9 cellular contexts compared by ENCODE assay signal in the genomic region with DNA sequence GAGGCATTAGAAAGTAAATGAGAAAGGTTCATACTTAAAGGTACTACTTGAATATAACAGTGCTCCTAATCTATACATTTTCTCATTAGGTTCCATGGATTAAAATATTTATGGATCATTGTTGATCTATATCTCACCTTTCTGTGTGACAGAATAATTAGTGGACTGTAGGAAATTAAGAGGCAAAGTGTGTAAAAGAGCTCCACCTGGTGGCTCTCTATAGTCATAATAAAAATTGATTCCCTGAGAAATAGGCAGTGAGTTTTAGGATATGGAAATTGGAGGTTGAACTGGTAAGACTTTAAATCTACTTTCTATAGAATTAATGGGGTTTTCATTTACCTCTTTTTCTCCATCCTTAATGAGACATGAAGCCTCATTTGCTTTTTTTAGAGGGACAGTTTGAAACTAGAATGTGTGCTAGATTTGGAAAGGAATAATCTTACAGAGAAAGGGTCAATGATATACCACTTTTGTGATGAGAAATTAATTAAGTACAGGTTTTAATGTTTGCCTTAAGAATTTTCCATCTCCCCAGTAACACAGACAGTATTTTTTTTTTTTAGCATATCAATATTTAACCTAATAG. TPM values are rescaled to one million over a fixed set of nuclear protein-coding genes. Genes with fewer than 3 reads are reported as not detected.
A peak's percentile ranks its signal among the peaks of the same experiment; 100 is the strongest.
DNase-seq lines count a peak whose midpoint lies in the region; ATAC-seq and TF ChIP-seq lines count a peak whose summit lies in the region.
"Had no signal": no experiment of that assay in that cellular context is flagged by ENCODE, and none has a peak within 500 bp of the region (broad histone marks: within the 10 kb centered on the region; RNA-seq: fewer than 3 reads in every experiment).

No MANE protein-coding gene starts in this region.

- no peak overlapping the region for H3K4me2 ChIP-seq in mesenchymal stem cell (ENCODE audit: low read length, poor library complexity, severe bottlenecking)

- H3K9me3 ChIP-seq in body of pancreas (no peaks in the 10 kb centered on the region), mesenchymal stem cell (ENCODE audit: control insufficient read depth, low read length) (no peaks in the 10 kb centered on the region)

- no peaks in the 10 kb centered on the region for H3K27me3 ChIP-seq in body of pancreas
- no peaks in the 10 kb centered on the region for H3K27me3 ChIP-seq in mesenchymal stem cell (ENCODE audit: control insufficient read depth in 1 of 2, insufficient read depth in 1 of 2, low read length in 2 of 2)

- H3K9ac ChIP-seq in mesenchymal stem cell (ENCODE audit: low read length), result peak overlapping the region; percentile 53

- no peak overlapping the region for H3K23ac ChIP-seq in mesenchymal stem cell (ENCODE audit: low read length in 2 of 2)

- peak; percentile 6 to 59 (median 56) for TF ChIP-seq CTCF in body of pancreas (IDR thresholded peaks at IDR 0.05)

- no peak overlapping the region for H4K8ac ChIP-seq in mesenchymal stem cell (ENCODE audit: low read length)

- H2BK12ac ChIP-seq in mesenchymal stem cell (ENCODE audit: low read length in 2 of 2), result no peak overlapping the region

- no peak overlapping the region for H3K4ac ChIP-seq in mesenchymal stem cell (ENCODE audit: low read depth in 1 of 2, low read length in 2 of 2)

- ATAC-seq in GM18867 (IDR thresholded peaks at IDR 0.05; ENCODE audit: unreplicated experiment) (peak; percentile 73), body of pancreas (no peak), HG03039 (IDR thresholded peaks at IDR 0.05; ENCODE audit: unreplicated experiment) (no peak)

- no peak for TF ChIP-seq POLR2A in body of pancreas (IDR thresholded peaks at IDR 0.05)

- no peak overlapping the region for H3K14ac ChIP-seq in mesenchymal stem cell (ENCODE audit: low read length in 2 of 2)

- no peak overlapping the region for H2BK15ac ChIP-seq in mesenchymal stem cell (ENCODE audit: low read depth, poor library complexity, severe bottlenecking)

- H3K79me1 ChIP-seq in mesenchymal stem cell (replicated peaks; ENCODE audit: low read length, poor library complexity, severe bottlenecking), result peaks cover 14% of the 10 kb centered on the region

- H3K4me1 ChIP-seq in body of pancreas (no peaks in the 10 kb centered on the region), mesenchymal stem cell (ENCODE audit: control insufficient read depth, insufficient read depth, low read depth, low read length) (no peaks in the 10 kb centered on the region)

- no peak overlapping the region for H2AK5ac ChIP-seq in mesenchymal stem cell (ENCODE audit: low read length, severe bottlenecking)

- H3K4me3 ChIP-seq in body of pancreas (no peak overlapping the region), mesenchymal stem cell (ENCODE audit: insufficient read depth in 1 of 2, low read depth in 1 of 2, low read length in 2 of 2) (no peak overlapping the region)

- intact Hi-C loops in body of pancreas (cut with DNase I), result no loop called here

- H3K36me3 ChIP-seq in body of pancreas (replicated peaks in 1 of 2; ENCODE audit: insufficient read depth in 1 of 2, low read depth in 2 of 2) (peaks cover 4 to 30% of the 10 kb centered on the region in 2 donors), mesenchymal stem cell (ENCODE audit: control insufficient read depth in 1 of 2, insufficient read depth in 2 of 2, low read depth in 1 of 2, low read length in 2 of 2) (peaks cover 17 to 89% of the 10 kb centered on the region in 2 experiments)

- H2AFZ ChIP-seq in mesenchymal stem cell (ENCODE audit: low read depth, low read length), result no peak overlapping the region

- H3K27ac ChIP-seq in body of pancreas (no peak overlapping the region), mesenchymal stem cell (ENCODE audit: low read length, poor library complexity, severe bottlenecking) (no peak overlapping the region)

- DNase-seq in COR-L47 (lab: John Stamatoyannopoulos, UW), result peak; percentile 1
- peak; percentile 10 for DNase-seq in MV-4-11 (lab: John Stamatoyannopoulos, UW)
- DNase-seq in body of pancreas, result no peak
- peak; percentile 54 for DNase-seq in mesenchymal stem cell
- DNase-seq in stimulated activated CD4-positive, alpha-beta T cell treated with anti-CD3 and anti-CD28 coated beads, Interleukin-15, amount 100 ng/mL, for 24 hours, result no peak
- DNase-seq in HPDE6-E6E7 (ENCODE audit: extremely low spot score), result no peak
- DNase-seq: T-cell had no signal

- H2BK5ac ChIP-seq in mesenchymal stem cell (ENCODE audit: low read depth, low read length, poor library complexity, severe bottlenecking), result no peak overlapping the region

- H2BK120ac ChIP-seq in mesenchymal stem cell (ENCODE audit: low read depth, low read length), result no peak overlapping the region

- no peak overlapping the region for H4K91ac ChIP-seq in mesenchymal stem cell (ENCODE audit: low read length)

- H3K18ac ChIP-seq in mesenchymal stem cell (ENCODE audit: low read depth in 1 of 2, low read length in 2 of 2), result no peak overlapping the region

RNA-seq across cellular contexts. Expression of gene DERA, which starts 11.8 kb away (rescaled TPM):
- total RNA-seq in body of pancreas, result 10 to 100 TPM in 1 of 2 donors, 1 to 10 TPM in 1; 4.9 to 19.7 TPM
- polyA plus RNA-seq in mesenchymal stem cell (2013, experiment 1 of 2), result 13.8 TPM
- polyA plus RNA-seq in mesenchymal stem cell (2013, experiment 2 of 2), result 14.0 TPM

RNA-seq across cellular contexts. Expression of gene STRAP, which starts 17.2 kb away (rescaled TPM):
- total RNA-seq in body of pancreas, result 10 to 100 TPM; 24.1 to 28.5 TPM
- 205 TPM for polyA plus RNA-seq in mesenchymal stem cell (2013, experiment 1 of 2)
- 207 TPM for polyA plus RNA-seq in mesenchymal stem cell (2013, experiment 2 of 2)

Comparison
In these comparisons a context has a peak if more than half of its experiments do, and no peak if none do; other contexts are left out.
1. DNase-seq: peak in COR-L47 (single experiment), MV-4-11 (single experiment) and mesenchymal stem cell (single experiment); none in body of pancreas (0 of 4), stimulated activated CD4-positive, alpha-beta T cell treated with anti-CD3 and anti-CD28 coated beads, Interleukin-15, amount 100 ng/mL, for 24 hours (single experiment) and HPDE6-E6E7 (single experiment).